2 cellular contexts compared by ENCODE assay signal in genomic region chr14:95564060-95564459, GRCh38.
TF ChIP-seq lines count a peak whose summit lies in the region.

No MANE protein-coding gene starts in this region.

TF ChIP-seq in IMR-90, 13 proteins besides CTCF, POLR2A, EP300 and RAD21:
- TF ChIP-seq SMC3 (IDR thresholded peaks at IDR 0.05; ENCODE audit: low read depth, low read length) (no peak), USF2 (IDR thresholded peaks at IDR 0.05; ENCODE audit: low read depth, low read length) (no peak), ELK1 (IDR thresholded peaks at IDR 0.05; ENCODE audit: borderline replicate concordance, low read depth, low read length) (no peak), RCOR1 (IDR thresholded peaks at IDR 0.05; ENCODE audit: insufficient replicate concordance, low read length) (no peak), BHLHE40 (IDR thresholded peaks at IDR 0.05; ENCODE audit: low read depth, low read length) (no peak), NFE2L2 (IDR thresholded peaks at IDR 0.05; ENCODE audit: low read depth, low read length) (no peak), MXI1 (IDR thresholded peaks at IDR 0.05; ENCODE audit: borderline replicate concordance, low read depth, low read length) (no peak), MAFK (IDR thresholded peaks at IDR 0.05; ENCODE audit: low read depth, low read length) (no peak), FOS (IDR thresholded peaks at IDR 0.05; ENCODE audit: low read depth, low read length) (no peak), RFX5 (IDR thresholded peaks at IDR 0.05; ENCODE audit: low read depth, low read length) (no peak), CHD1 (IDR thresholded peaks at IDR 0.05; ENCODE audit: low read depth, low read length) (no peak), MAZ (IDR thresholded peaks at IDR 0.05; ENCODE audit: borderline replicate concordance, low read depth, low read length) (no peak), CEBPB (IDR thresholded peaks at IDR 0.05; ENCODE audit: low read depth, low read length) (no peak)

TF ChIP-seq in H1, 55 proteins besides CTCF, POLR2A, EP300 and RAD21:
- no peak for TF ChIP-seq RFX5 (IDR thresholded peaks at IDR 0.05; ENCODE audit: borderline replicate concordance, low read depth, low read length)
- TF ChIP-seq FOSL1 (IDR thresholded peaks at IDR 0.05; ENCODE audit: insufficient read depth, low read depth, low read length), result no peak
- TF ChIP-seq EZH2 (IDR thresholded peaks at IDR 0.05; ENCODE audit: low read depth, low read length, severe bottlenecking), result no peak
- no peak for TF ChIP-seq CBX8 (IDR thresholded peaks at IDR 0.05; ENCODE audit: borderline replicate concordance, low read depth, low read length)
- no peak for TF ChIP-seq CBX5 (IDR thresholded peaks at IDR 0.05; ENCODE audit: low read depth, low read length)
- TF ChIP-seq HDAC2 (IDR thresholded peaks at IDR 0.05; ENCODE audit: borderline replicate concordance in 1 of 2, low read depth in 2 of 2, low read length in 2 of 2), result no peak
- TF ChIP-seq GABPA (IDR thresholded peaks at IDR 0.05; ENCODE audit: borderline replicate concordance, insufficient read depth, low read length), result no peak
- no peak for TF ChIP-seq SRF (IDR thresholded peaks at IDR 0.05; ENCODE audit: low read depth, low read length)
- no peak for TF ChIP-seq NANOG (IDR thresholded peaks at IDR 0.05; ENCODE audit: insufficient read depth, low read depth, low read length, poor library complexity, severe bottlenecking)
- no peak for TF ChIP-seq CEBPB (IDR thresholded peaks at IDR 0.05; ENCODE audit: low read depth, low read length)
- no peak for TF ChIP-seq POLR2AphosphoS5 (IDR thresholded peaks at IDR 0.05; ENCODE audit: low read depth, low read length)
- no peak for TF ChIP-seq GTF2F1 (IDR thresholded peaks at IDR 0.05; ENCODE audit: borderline replicate concordance, low read depth, low read length)
- TF ChIP-seq PHF8 (conservative IDR thresholded peaks at IDR 0.05; ENCODE audit: low read depth, low read length), result no peak
- no peak for TF ChIP-seq CTBP2 (IDR thresholded peaks at IDR 0.05; ENCODE audit: borderline replicate concordance, insufficient read depth, insufficient read length, low read length)
- TF ChIP-seq MAX (IDR thresholded peaks at IDR 0.05), result no peak
